In the genomic region with DNA sequence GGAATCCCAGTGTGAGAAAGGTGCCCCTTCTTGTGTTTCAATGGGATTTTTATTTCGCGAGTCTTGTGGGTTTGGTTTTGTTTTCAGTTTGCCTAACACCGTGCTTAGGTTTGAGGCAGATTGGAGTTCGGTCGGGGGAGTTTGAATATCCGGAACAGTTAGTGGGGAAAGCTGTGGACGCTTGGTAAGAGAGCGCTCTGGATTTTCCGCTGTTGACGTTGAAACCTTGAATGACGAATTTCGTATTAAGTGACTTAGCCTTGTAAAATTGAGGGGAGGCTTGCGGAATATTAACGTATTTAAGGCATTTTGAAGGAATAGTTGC, we compare ENCODE assay signal across 8 cellular contexts. TPM values are rescaled to one million over a fixed set of nuclear protein-coding genes. Genes with fewer than 3 reads are reported as not detected.
A peak's percentile ranks its signal among the peaks of the same experiment; 100 is the strongest.
DNase-seq lines count a peak whose midpoint lies in the region; ATAC-seq and TF ChIP-seq lines count a peak whose summit lies in the region.

No MANE protein-coding gene starts in this region.

- CTCF ChIA-PET in IMR-90 (lab: Yijun Ruan, JAX), result interaction anchor here (0.6 to 1.3 kb wide), 2 partner anchors 18 to 140 kb away, joined by 3 to 10 read pairs; no protein-coding TSS in a partner anchor

- H3K9ac ChIP-seq in IMR-90 (ENCODE audit: low read depth, low read length), result peak overlapping the region; percentile 93

- peaks cover 4% of the 10 kb centered on the region; the same call in 1 of the 2 replicates for H3K4me1 ChIP-seq in IMR-90 (ENCODE audit: control insufficient read depth, insufficient read depth, low read length)

- H3K27ac ChIP-seq in IMR-90 (ENCODE audit: insufficient read depth, low read length) (peak overlapping the region; percentile 97), substantia nigra (ENCODE audit: low read depth, low read length, poor library complexity, severe bottlenecking) (peak overlapping the region; percentile 96)

- POLR2A ChIA-PET in IMR-90 (lab: Charles Lee; ENCODE audit: unreplicated experiment), result interaction anchor here (0.6 to 1.5 kb wide), 4 partner anchors 29 to 416 kb away, joined by 3 to 9 read pairs (median 6); no protein-coding TSS in a partner anchor

- no TSS peak for BruUV-seq in IMR-90 (replicated peaks; lab: Mats Ljungman, UMichigan)

- H3K36me3 ChIP-seq in IMR-90 (ENCODE audit: control insufficient read depth, insufficient read depth, low read length), result peaks cover 20% of the 10 kb centered on the region

- H2BK15ac ChIP-seq in IMR-90 (ENCODE audit: low read depth, low read length), result no peak overlapping the region

- 2% methylated on average over 14 of the region's 14 CpGs; no CpG with 5 or more reads in 1 of the 2 experiments for WGBS in IMR-90 (ENCODE audit: extremely low coverage in 2 of 2, insufficient read length in 1 of 2), 2 experiments
- WGBS in lower leg skin, 2 donors, result 1 to 8% methylated on average over 14 of the region's 14 CpGs

- no peak overlapping the region for H4K5ac ChIP-seq in IMR-90 (ENCODE audit: low read depth, low read length)

- peak overlapping the region; percentile 94 for H2BK5ac ChIP-seq in IMR-90 (ENCODE audit: low read depth, low read length, poor library complexity, severe bottlenecking)

- H2AFZ ChIP-seq in IMR-90 (replicated peaks; ENCODE audit: low read length, poor library complexity), result peak overlapping the region; percentile 91

- peak overlapping the region; percentile 12; the same call in 1 of the 2 replicates for H4K91ac ChIP-seq in IMR-90 (ENCODE audit: insufficient read depth, low read depth, low read length)

- DNase-seq in IMR-90 (peak; percentile 49), astrocyte of the cerebellum (ENCODE audit: low read depth) (no peak), lower leg skin (ENCODE audit: low spot score in 2 of 2) (no peak), substantia nigra (lab: John Stamatoyannopoulos, UW) (peak in 1 of 49 donors; percentile 56), DMS153 treated with DMSO at 0.1 percent for 48 hours (lab: John Stamatoyannopoulos, UW; ENCODE audit: unreplicated experiment) (no peak), NCI-H446 treated with DMSO at 0.1 percent for 48 hours (lab: John Stamatoyannopoulos, UW) (no peak), activated gamma-delta T cell treated with Interleukin-2 at 50 U/mL for 16 hours (no peak)

- H3K4me3 ChIP-seq in IMR-90 (ENCODE audit: insufficient read depth, low read depth, low read length), result peak overlapping the region; percentile 82
- H3K4me3 ChIP-seq in astrocyte of the cerebellum (ENCODE audit: low read depth, low read length), result peak overlapping the region; percentile 97
- H3K4me3 ChIP-seq in lower leg skin (ENCODE audit: low read depth, poor library complexity, severe bottlenecking), result peak overlapping the region; percentile 55

- TF ChIP-seq POLR2A in IMR-90 (IDR thresholded peaks at IDR 0.05; ENCODE audit: low read depth, low read length) (no peak), lower leg skin (IDR thresholded peaks at IDR 0.05) (no peak)

- TF ChIP-seq RAD21 in IMR-90 (IDR thresholded peaks at IDR 0.05; ENCODE audit: low read length), result no peak

- ATAC-seq in GM19025 (IDR thresholded peaks at IDR 0.05; ENCODE audit: low read depth, unreplicated experiment) (peak; percentile 16), IMR-90 (ENCODE audit: low read depth) (peak; percentile 5; the same call in 1 of the 2 replicates)

- H3K56ac ChIP-seq in IMR-90 (ENCODE audit: extremely low read depth, insufficient read depth, low read length), result peak overlapping the region; percentile 88

- peak overlapping the region; percentile 71 for H2AK9ac ChIP-seq in IMR-90 (replicated peaks; ENCODE audit: low read depth, low read length, poor library complexity)

- peaks cover 7 to 30% of the 10 kb centered on the region in 2 experiments; a peak in 3 of 4 replicates for H3K79me1 ChIP-seq in IMR-90 (ENCODE audit: low read depth in 1 of 2, low read length in 2 of 2)

- H2AK5ac ChIP-seq in IMR-90 (ENCODE audit: low read depth, low read length), result peak overlapping the region; percentile 99

- peak overlapping the region; percentile 95 for H3K4ac ChIP-seq in IMR-90 (ENCODE audit: low read depth, low read length)

- intact Hi-C loops in IMR-90 (cut with micrococcal nuclease) (no loop called here), lower leg skin (cut with DNase I; ENCODE audit: low total_unique reads) (no loop called here)

- H2BK20ac ChIP-seq in IMR-90 (ENCODE audit: low read depth, low read length), result no peak overlapping the region

- no peaks in the 10 kb centered on the region for H3K27me3 ChIP-seq in IMR-90 (ENCODE audit: control insufficient read depth, insufficient read depth, low read length)

- peak overlapping the region; percentile 98 for H3K14ac ChIP-seq in IMR-90 (replicated peaks; ENCODE audit: low read depth, low read length)

- peak overlapping the region; percentile 29 for H3K18ac ChIP-seq in IMR-90 (ENCODE audit: low read depth, low read length)

- in situ Hi-C loops in IMR-90 (cut with MboI; ENCODE audit: low sequenced_read_pairs) (loop anchor here (5.0 kb wide), 1 partner anchor 56 kb away; no protein-coding TSS in a partner anchor), astrocyte of the cerebellum (cut with HindIII; ENCODE audit: low sequenced_read_pairs) (no loop called here)

- peak overlapping the region; percentile 10 to 59; a peak in 2 of 4 replicates for H4K8ac ChIP-seq in IMR-90 (ENCODE audit: low read depth in 2 of 2, low read length in 2 of 2)

- no peak for TF ChIP-seq CTCF in IMR-90 (conservative IDR thresholded peaks at IDR 0.05; ENCODE audit: low read depth, low read length)
- no peak for TF ChIP-seq CTCF in astrocyte of the cerebellum (IDR thresholded peaks at IDR 0.05; ENCODE audit: low read depth, low read length, missing control alignments)
- TF ChIP-seq CTCF in lower leg skin (IDR thresholded peaks at IDR 0.05), result no peak

- peaks cover 42% of the 10 kb centered on the region for H4K20me1 ChIP-seq in IMR-90 (ENCODE audit: insufficient read depth, low read length)

- H3K23ac ChIP-seq in IMR-90 (ENCODE audit: low read depth, low read length), result peak overlapping the region; percentile 94

- H3K4me2 ChIP-seq in IMR-90 (ENCODE audit: low read depth, low read length), result peak overlapping the region; percentile 98

- dilution Hi-C loops in IMR-90 (cut with HindIII; ENCODE audit: low sequenced_read_pairs, unreplicated experiment), result no loop called here

- peak overlapping the region; percentile 9; the same call in 1 of the 2 replicates for H2BK120ac ChIP-seq in IMR-90 (ENCODE audit: low read depth, low read length)

- no peaks in the 10 kb centered on the region for H3K9me3 ChIP-seq in IMR-90 (ENCODE audit: control insufficient read depth, insufficient read depth, low read length)

- H3K9me1 ChIP-seq in IMR-90 (ENCODE audit: insufficient read depth, low read length), result 0 out of 2 replicates have a peak, but pooled peaks cover 6% of the 10 kb centered on the region

TF ChIP-seq in IMR-90, 13 proteins besides CTCF, POLR2A, EP300 and RAD21:
- TF ChIP-seq SMC3 (IDR thresholded peaks at IDR 0.05; ENCODE audit: low read depth, low read length) (no peak), MAFK (IDR thresholded peaks at IDR 0.05; ENCODE audit: low read depth, low read length) (no peak), MAZ (IDR thresholded peaks at IDR 0.05; ENCODE audit: borderline replicate concordance, low read depth, low read length) (no peak), CHD1 (IDR thresholded peaks at IDR 0.05; ENCODE audit: low read depth, low read length) (0 out of 2 replicates have a peak, but pooled peaks have one; percentile 7), BHLHE40 (IDR thresholded peaks at IDR 0.05; ENCODE audit: low read depth, low read length) (no peak)

RNA-seq across cellular contexts. Expression of gene UBB, which starts 0.6 kb away (rescaled TPM):
- 3,383 and 4,283 TPM in 2 replicates for total RNA-seq in IMR-90 (2012; rRNA removed)
- 2,561 and 3,167 TPM in 2 replicates for polyA plus RNA-seq in IMR-90 (2012; rRNA removed)
- 2,294 and 4,532 TPM in 2 replicates for polyA plus RNA-seq in IMR-90 (2012; cell fraction: cytosol; rRNA removed)
- 753 and 838 TPM in 2 replicates for polyA plus RNA-seq in IMR-90 (2012; cell fraction: nucleus; rRNA removed; ENCODE audit: low replicate concordance)
- 100 to 1,000 TPM; 606 to 678 (median 615) TPM for total RNA-seq in lower leg skin

RNA-seq across cellular contexts. Expression of gene CENPV, which starts 28.2 kb away (rescaled TPM):
- 35.3 and 38.6 TPM in 2 replicates for total RNA-seq in IMR-90 (2012; rRNA removed)
- 49.8 and 52.2 TPM in 2 replicates for polyA plus RNA-seq in IMR-90 (2012; rRNA removed)
- polyA plus RNA-seq in IMR-90 (2012; cell fraction: cytosol; rRNA removed), result 35.9 and 108 TPM in 2 replicates
- 35.8 and 72.9 TPM in 2 replicates for polyA plus RNA-seq in IMR-90 (2012; cell fraction: nucleus; rRNA removed; ENCODE audit: low replicate concordance)
- 1 to 10 TPM; 2.1 to 4.9 (median 3.8) TPM for total RNA-seq in lower leg skin

RNA-seq across cellular contexts. Expression of gene TRPV2, which starts 33.9 kb away (rescaled TPM):
- 27.2 and 30.8 TPM in 2 replicates for total RNA-seq in IMR-90 (2012; rRNA removed)
- 32.8 and 36.4 TPM in 2 replicates for polyA plus RNA-seq in IMR-90 (2012; rRNA removed)
- polyA plus RNA-seq in IMR-90 (2012; cell fraction: cytosol; rRNA removed), result 28.0 and 41.7 TPM in 2 replicates
- polyA plus RNA-seq in IMR-90 (2012; cell fraction: nucleus; rRNA removed; ENCODE audit: low replicate concordance), result 30.3 and 55.3 TPM in 2 replicates
- total RNA-seq in lower leg skin, result 1 to 10 TPM; 3.3 to 8.9 (median 6.9) TPM
